Comparison of ENCODE assay signal across 26 cellular contexts in genomic region chr18:23073996-23074606, GRCh38.
"Had no signal": no experiment of that assay in that cellular context is flagged by ENCODE, and none has a peak within 500 bp of the region (broad histone marks: within the 10 kb centered on the region; RNA-seq: fewer than 3 reads in every experiment).

No MANE protein-coding gene starts in this region.

- H3K4me3 Mint-ChIP-seq: activated B cell treated with CpG ODN at 0.5 μM for 24 hours; activated CD8-positive, alpha-beta memory T cell treated with anti-CD3 and anti-CD28 coated beads, Interleukin-2, amount 10 ng/mL, durations not matched to agents 7 days and 5 days; activated CD8-positive, alpha-beta T cell treated with anti-CD3 and anti-CD28 coated beads, Interleukin-2, amount 10 ng/mL, durations not matched to agents 7 days and 5 days; activated naive CD4-positive, alpha-beta T cell treated with anti-CD3 and anti-CD28 coated beads, Interleukin-2, amount 50 U/mL, for 24 hours; central memory CD8-positive, alpha-beta T cell; mesothelial cell of epicardium; nephron progenitor cell; T-helper 2 cell treated with Interferon-gamma antibody and Interleukin-4, amounts not matched to agents 5 μg/mL and 100 μg/mL, for 36 hours had no signal

- H3K9me3 ChIP-seq: heart left ventricle, pancreas, prostate gland, tibial nerve had no signal

- H3K27me3 ChIP-seq: foreskin keratinocyte, heart left ventricle, pancreas, tibial nerve had no signal

- DNase-seq: activated B cell treated with CpG ODN at 0.5 μM for 24 hours; activated CD4-positive, alpha-beta T cell treated with anti-CD3 and anti-CD28 coated beads, Interleukin-2, amount 50 U/mL, for 1 hour; activated CD8-positive, alpha-beta memory T cell treated with anti-CD3 and anti-CD28 coated beads, Interleukin-2, amount 10 ng/mL, durations not matched to agents 7 days and 5 days; activated CD8-positive, alpha-beta T cell treated with anti-CD3 and anti-CD28 coated beads, Interleukin-2, amount 10 ng/mL, durations not matched to agents 7 days and 5 days; activated T-cell treated with anti-CD3 and anti-CD28 coated beads, Interleukin-2, amount 50 U/mL, for 48 hours; effector memory CD4-positive, alpha-beta T cell; erythroblast; foreskin keratinocyte; heart left ventricle; kidney glomerular epithelial cell; left ventricle myocardium superior; mammary epithelial cell; naive B cell; nephron progenitor cell; pancreas; retina; stimulated activated CD4-positive, alpha-beta T cell treated with anti-CD3 and anti-CD28 coated beads, Interleukin-15, amount 100 ng/mL, for 24 hours; stimulated activated CD4-positive, alpha-beta T cell treated with anti-CD3 and anti-CD28 coated beads, Interleukin-2, amount 100 ng/mL, for 24 hours; stimulated activated naive CD4-positive, alpha-beta T cell treated with Interleukin-2 at 50 U/mL for 16 hours had no signal

- H3K27ac ChIP-seq: foreskin keratinocyte, heart left ventricle, pancreas, prostate gland, tibial nerve had no signal

- H3K36me3 Mint-ChIP-seq: activated naive CD4-positive, alpha-beta T cell treated with anti-CD3 and anti-CD28 coated beads, Interleukin-2, amount 50 U/mL, for 24 hours; mesothelial cell of epicardium; naive B cell had no signal

- ATAC-seq: activated CD8-positive, alpha-beta memory T cell treated with anti-CD3 and anti-CD28 coated beads, Interleukin-2, amount 10 ng/mL, durations not matched to agents 7 days and 5 days; activated CD8-positive, alpha-beta T cell treated with anti-CD3 and anti-CD28 coated beads, Interleukin-2, amount 10 ng/mL, durations not matched to agents 7 days and 5 days; foreskin keratinocyte; left ventricle myocardium superior; pancreas had no signal

- H3K4me1 Mint-ChIP-seq: mesothelial cell of epicardium had no signal

- H3K27me3 Mint-ChIP-seq: activated B cell treated with CpG ODN at 0.5 μM for 24 hours; activated CD8-positive, alpha-beta memory T cell treated with anti-CD3 and anti-CD28 coated beads, Interleukin-2, amount 10 ng/mL, durations not matched to agents 7 days and 5 days; activated naive CD4-positive, alpha-beta T cell treated with anti-CD3 and anti-CD28 coated beads, Interleukin-2, amount 50 U/mL, for 24 hours; central memory CD8-positive, alpha-beta T cell; naive B cell had no signal

- H3K27ac Mint-ChIP-seq: activated B cell treated with CpG ODN at 0.5 μM for 24 hours; activated CD8-positive, alpha-beta memory T cell treated with anti-CD3 and anti-CD28 coated beads, Interleukin-2, amount 10 ng/mL, durations not matched to agents 7 days and 5 days; activated CD8-positive, alpha-beta T cell treated with anti-CD3 and anti-CD28 coated beads, Interleukin-2, amount 10 ng/mL, durations not matched to agents 7 days and 5 days; activated naive CD4-positive, alpha-beta T cell treated with anti-CD3 and anti-CD28 coated beads, Interleukin-2, amount 50 U/mL, for 24 hours; activated T-helper 2 cell treated with anti-CD3 and anti-CD28 coated beads, Interferon-gamma antibody, Interleukin-2, Interleukin-4, amounts not matched to agents 10 μg/mL and 5 μg/mL and 100 μg/mL, durations not matched to agents 14 hours and 24 hours and 36 hours; mesothelial cell of epicardium; naive B cell; nephron progenitor cell had no signal

- H3K4me1 ChIP-seq: foreskin keratinocyte, pancreas, prostate gland had no signal

- H3K4me3 ChIP-seq: heart left ventricle, pancreas, prostate gland, tibial nerve had no signal

- H3K9me3 Mint-ChIP-seq: activated B cell treated with CpG ODN at 0.5 μM for 24 hours; activated naive CD4-positive, alpha-beta T cell treated with anti-CD3 and anti-CD28 coated beads, Interleukin-2, amount 50 U/mL, for 24 hours; central memory CD8-positive, alpha-beta T cell; mesothelial cell of epicardium; nephron progenitor cell had no signal
